Comparison of ENCODE assay signal across 8 cellular contexts in the genomic region with DNA sequence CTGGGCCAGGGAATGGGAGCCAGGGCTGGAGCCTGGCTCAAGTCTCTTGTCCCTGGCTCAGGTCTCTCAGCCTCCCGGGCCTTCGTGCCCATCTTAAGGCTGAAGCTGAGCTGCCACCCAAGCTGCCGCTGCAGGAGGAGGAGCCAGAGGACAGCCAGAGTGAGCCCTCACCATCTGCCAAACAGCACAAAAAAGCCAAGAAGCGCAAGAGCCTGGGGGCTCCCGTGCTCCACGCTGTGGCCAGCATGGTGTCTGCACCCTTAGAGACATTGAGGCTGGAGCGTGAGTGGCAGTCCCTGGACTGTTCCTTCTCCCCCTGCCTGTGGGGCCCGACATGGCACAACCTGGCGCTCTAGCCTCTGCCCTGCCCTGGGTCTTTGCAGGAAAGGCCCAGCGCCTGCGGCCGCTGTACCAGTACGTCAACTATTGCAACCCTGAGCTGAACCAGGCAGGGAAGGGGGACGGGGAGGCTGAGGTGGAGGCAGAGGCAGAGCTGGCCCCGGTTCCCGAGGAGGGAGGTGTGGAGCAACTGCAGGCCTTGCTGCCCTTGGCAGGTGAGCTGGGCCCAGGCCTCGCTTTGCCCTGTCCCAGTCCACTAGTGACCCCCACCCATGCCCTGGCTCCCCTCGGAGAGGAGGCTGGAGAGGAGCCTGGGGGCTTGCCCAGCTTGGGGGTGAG. TPM values are rescaled to one million over a fixed set of nuclear protein-coding genes. Genes with fewer than 3 reads are reported as not detected.
DNase-seq lines count a peak whose midpoint lies in the region; ATAC-seq and TF ChIP-seq lines count a peak whose summit lies in the region.

No MANE protein-coding gene starts in this region.

- H3K79me1 ChIP-seq in trophoblast cell (ENCODE audit: low read length): peaks cover 5% of the 10 kb centered on the region

- H2BK120ac ChIP-seq in trophoblast cell (ENCODE audit: insufficient read depth, low read length, poor library complexity): no peak overlapping the region

- H3K4me1 Mint-ChIP-seq in activated naive CD4-positive, alpha-beta T cell treated with anti-CD3 and anti-CD28 coated beads, Interleukin-2, amount 10 ng/mL, durations not matched to agents 7 days and 5 days: peaks cover 32% of the 10 kb centered on the region

- ATAC-seq in GM21619 (IDR thresholded peaks at IDR 0.05; ENCODE audit: unreplicated experiment): peak; percentile 75

- no peak overlapping the region for H3K4ac ChIP-seq in trophoblast cell (ENCODE audit: low read depth, low read length)

- H3K79me2 ChIP-seq in trophoblast cell (ENCODE audit: control insufficient read depth, insufficient read depth, low read length, poor library complexity): peaks cover 3% of the 10 kb centered on the region

- H3K23ac ChIP-seq in trophoblast cell (ENCODE audit: low read length): no peak overlapping the region

- 0 out of 2 replicates have a peak, but pooled peaks cover under 1% of the 10 kb centered on the region for H3K36me3 ChIP-seq in KOPT-K1 (ENCODE audit: insufficient read depth, low read length)
- H3K36me3 ChIP-seq in SJCRH30: no peaks in the 10 kb centered on the region
- peaks cover 0 to 3% of the 10 kb centered on the region in 2 experiments for H3K36me3 ChIP-seq in trophoblast cell (ENCODE audit: control insufficient read depth in 1 of 2, insufficient read depth in 2 of 2, low read length in 2 of 2)
- H3K36me3 ChIP-seq in tibial artery: peaks cover 0 to 17% (median 3%) of the 10 kb centered on the region in 3 donors

- no peak overlapping the region for H3K4me2 ChIP-seq in trophoblast cell (ENCODE audit: low read length)

- no peak overlapping the region for H3K9ac ChIP-seq in trophoblast cell (ENCODE audit: low read length)

- WGBS in trophoblast cell (ENCODE audit: extremely low coverage, insufficient coverage, insufficient read length): no CpG with 5 or more reads among the region's 18 CpGs

- H3K36me3 Mint-ChIP-seq in activated naive CD4-positive, alpha-beta T cell treated with anti-CD3 and anti-CD28 coated beads, Interleukin-2, amount 10 ng/mL, durations not matched to agents 7 days and 5 days: peaks cover 8% of the 10 kb centered on the region

- no peaks in the 10 kb centered on the region for H3K9me3 Mint-ChIP-seq in activated naive CD4-positive, alpha-beta T cell treated with anti-CD3 and anti-CD28 coated beads, Interleukin-2, amount 10 ng/mL, durations not matched to agents 7 days and 5 days

- H2AK5ac ChIP-seq in trophoblast cell (ENCODE audit: low read length): no peak overlapping the region

- no peaks in the 10 kb centered on the region for H3K4me1 ChIP-seq in SJCRH30
- H3K4me1 ChIP-seq in trophoblast cell (ENCODE audit: control insufficient read depth in 1 of 2, insufficient read depth in 2 of 2, low read length in 2 of 2): peaks cover 11% of the 10 kb centered on the region in 2 experiments
- peaks cover 0 to 31% (median 23%) of the 10 kb centered on the region in 4 donors for H3K4me1 ChIP-seq in tibial artery

- H3K14ac ChIP-seq in trophoblast cell (ENCODE audit: low read length): no peak overlapping the region

- no peak overlapping the region for H3K4me3 ChIP-seq in SJCRH30
- no peak overlapping the region for H3K4me3 ChIP-seq in trophoblast cell (ENCODE audit: low read depth, low read length)
- peak overlapping the region; percentile 71 to 82 for H3K4me3 ChIP-seq in tibial artery

- H4K91ac ChIP-seq in trophoblast cell (ENCODE audit: low read depth, low read length): no peak overlapping the region

- no peak overlapping the region for H3K18ac ChIP-seq in trophoblast cell (ENCODE audit: low read length)

- no peak overlapping the region for H4K12ac ChIP-seq in trophoblast cell (ENCODE audit: low read depth, low read length)

- peak overlapping the region; percentile 86 for H3K27ac Mint-ChIP-seq in activated naive CD4-positive, alpha-beta T cell treated with anti-CD3 and anti-CD28 coated beads, Interleukin-2, amount 10 ng/mL, durations not matched to agents 7 days and 5 days

- no peak overlapping the region for H4K8ac ChIP-seq in trophoblast cell (ENCODE audit: low read depth, low read length)

- DNase-seq in DMS79 treated with DMSO at 0.1 percent for 48 hours (lab: John Stamatoyannopoulos, UW) (peak; percentile 71), SJCRH30 (peak; percentile 77 to 83), glomerular endothelial cell (ENCODE audit: extremely low read depth, low read depth, low spot score) (peak; percentile 77), trophoblast cell (peak; percentile 97), tibial artery (peak; percentile 88 to 95)
- DNase-seq in activated naive CD4-positive, alpha-beta T cell treated with anti-CD3 and anti-CD28 coated beads, Interleukin-2, amount 10 ng/mL, durations not matched to agents 7 days and 5 days: peak; percentile 93

- no peak overlapping the region for H2BK12ac ChIP-seq in trophoblast cell (ENCODE audit: low read length)

- TF ChIP-seq CTCF in tibial artery (IDR thresholded peaks at IDR 0.05): peak; percentile 93 to 99

- peak overlapping the region; percentile 87 for H3K4me3 Mint-ChIP-seq in activated naive CD4-positive, alpha-beta T cell treated with anti-CD3 and anti-CD28 coated beads, Interleukin-2, amount 10 ng/mL, durations not matched to agents 7 days and 5 days

- no peaks in the 10 kb centered on the region for H3K27me3 ChIP-seq in SJCRH30
- no peaks in the 10 kb centered on the region for H3K27me3 ChIP-seq in trophoblast cell (ENCODE audit: insufficient read depth, low read length)
- no peaks in the 10 kb centered on the region for H3K27me3 ChIP-seq in tibial artery

- no peaks in the 10 kb centered on the region for H3K9me3 ChIP-seq in KOPT-K1 (ENCODE audit: insufficient read depth, low read length, poor library complexity, severe bottlenecking)
- no peaks in the 10 kb centered on the region for H3K9me3 ChIP-seq in SJCRH30 (replicated peaks)
- H3K9me3 ChIP-seq in trophoblast cell (ENCODE audit: insufficient read depth, low read depth, low read length): no peaks in the 10 kb centered on the region
- no peaks in the 10 kb centered on the region for H3K9me3 ChIP-seq in tibial artery

- H3K27ac ChIP-seq in KOPT-K1 (ENCODE audit: low read depth, low read length, poor library complexity, severe bottlenecking) (peak overlapping the region; percentile 52), SJCRH30 (no peak overlapping the region), trophoblast cell (ENCODE audit: low read depth, low read length) (no peak overlapping the region), tibial artery (peak overlapping the region; percentile 90 to 95)

- H3K27me3 Mint-ChIP-seq in activated naive CD4-positive, alpha-beta T cell treated with anti-CD3 and anti-CD28 coated beads, Interleukin-2, amount 10 ng/mL, durations not matched to agents 7 days and 5 days: peaks cover 4% of the 10 kb centered on the region

- intact Hi-C loops in tibial artery (cut with DNase I; ENCODE audit: low total_unique reads): loop anchor here (1.0 to 5.0 kb wide), 4 partner anchors 105 to 147 kb away; partner anchors contain the start of genes RANBP10 and TSNAXIP1

- H2BK5ac ChIP-seq in trophoblast cell (ENCODE audit: low read depth, low read length, poor library complexity): no peak overlapping the region

- CTCF ChIA-PET in activated naive CD4-positive, alpha-beta T cell treated with anti-CD3 and anti-CD28 coated beads, Interleukin-2, amount 10 ng/mL, durations not matched to agents 7 days and 5 days (lab: Charles Lee): interaction anchor here (0.6 to 10.0 kb wide), 22 partner anchors 9 to 243 kb away, joined by 3 to 151 read pairs (median 4); partner anchors contain the start of genes CARMIL2, CTCF and GFOD2

- no peak overlapping the region for H2AFZ ChIP-seq in trophoblast cell (ENCODE audit: insufficient read depth, low read length, poor library complexity)

RNA-seq across cellular contexts. Expression of gene C16orf86, which starts 1.3 kb away (rescaled TPM):
- 0.81 and 0.96 TPM in 2 replicates for total RNA-seq in SJCRH30 (2014; rRNA removed; shearing (Covaris generic))
- 3.9 and 4.9 TPM in 2 replicates for total RNA-seq in glomerular endothelial cell
- polyA plus RNA-seq in trophoblast cell (2013): 0.54 and 0.86 TPM in 2 replicates

RNA-seq across cellular contexts. Expression of gene ENKD1, which starts 1.4 kb away (rescaled TPM):
- total RNA-seq in SJCRH30 (2014; rRNA removed; shearing (Covaris generic)): 2.5 and 3.0 TPM in 2 replicates
- total RNA-seq in glomerular endothelial cell: 20.5 and 25.9 TPM in 2 replicates
- 4.3 and 4.7 TPM in 2 replicates for polyA plus RNA-seq in trophoblast cell (2013)

RNA-seq across cellular contexts. Expression of gene PARD6A, which starts 7.2 kb away (rescaled TPM):
- total RNA-seq in SJCRH30 (2014; rRNA removed; shearing (Covaris generic)): 0.65 and 0.76 TPM in 2 replicates
- total RNA-seq in glomerular endothelial cell: 0.82 and 1.9 TPM in 2 replicates
- polyA plus RNA-seq in trophoblast cell (2013): 0.74 and 0.76 TPM in 2 replicates

RNA-seq across cellular contexts. Expression of gene ACD, which starts 7.9 kb away (rescaled TPM):
- total RNA-seq in SJCRH30 (2014; rRNA removed; shearing (Covaris generic)): 13.7 and 15.5 TPM in 2 replicates
- 23.3 and 24.1 TPM in 2 replicates for total RNA-seq in glomerular endothelial cell
- polyA plus RNA-seq in trophoblast cell (2013): 22.2 and 22.3 TPM in 2 replicates

RNA-seq across cellular contexts. Expression of gene CARMIL2, which starts 23.0 kb away (rescaled TPM):
- total RNA-seq in SJCRH30 (2014; rRNA removed; shearing (Covaris generic)): 0.43 TPM in 2 replicates
- total RNA-seq in glomerular endothelial cell: 0.63 and 3.3 TPM in 2 replicates
- 2.3 and 2.5 TPM in 2 replicates for polyA plus RNA-seq in trophoblast cell (2013)

Comparison
In these comparisons a context has a peak if more than half of its experiments do, and no peak if none do; other contexts are left out.
1. H3K27ac ChIP-seq: peak in KOPT-K1 (single experiment) and tibial artery (2 of 2); none in SJCRH30 (single experiment) and trophoblast cell (single experiment).
2. H3K4me3 ChIP-seq: peak in tibial artery (2 of 2); none in SJCRH30 (single experiment) and trophoblast cell (single experiment).
3. Peak in every context shown above with its lines, with median percentiles within 50 percentile points of each other: DNase-seq.